In genomic region chr3:61714225-61714624, GRCh38 we compare ENCODE assay signal across 8 cellular contexts.
"Had no signal": no experiment of that assay in that cellular context is flagged by ENCODE, and none has a peak within 500 bp of the region (broad histone marks: within the 10 kb centered on the region; RNA-seq: fewer than 3 reads in every experiment).

No MANE protein-coding gene starts in this region.

- DNase-seq: GDM1, GF-D8 had no signal

- ATAC-seq: GM12878 had no signal

- H3K4me3 ChIP-seq: GM12878 had no signal

- FAIRE-seq: G401.6, GM12878, GM12891, GM12892, GM18507, GM19239 had no signal
